ENCODE assay signal across 1 cellular context in the genomic region with DNA sequence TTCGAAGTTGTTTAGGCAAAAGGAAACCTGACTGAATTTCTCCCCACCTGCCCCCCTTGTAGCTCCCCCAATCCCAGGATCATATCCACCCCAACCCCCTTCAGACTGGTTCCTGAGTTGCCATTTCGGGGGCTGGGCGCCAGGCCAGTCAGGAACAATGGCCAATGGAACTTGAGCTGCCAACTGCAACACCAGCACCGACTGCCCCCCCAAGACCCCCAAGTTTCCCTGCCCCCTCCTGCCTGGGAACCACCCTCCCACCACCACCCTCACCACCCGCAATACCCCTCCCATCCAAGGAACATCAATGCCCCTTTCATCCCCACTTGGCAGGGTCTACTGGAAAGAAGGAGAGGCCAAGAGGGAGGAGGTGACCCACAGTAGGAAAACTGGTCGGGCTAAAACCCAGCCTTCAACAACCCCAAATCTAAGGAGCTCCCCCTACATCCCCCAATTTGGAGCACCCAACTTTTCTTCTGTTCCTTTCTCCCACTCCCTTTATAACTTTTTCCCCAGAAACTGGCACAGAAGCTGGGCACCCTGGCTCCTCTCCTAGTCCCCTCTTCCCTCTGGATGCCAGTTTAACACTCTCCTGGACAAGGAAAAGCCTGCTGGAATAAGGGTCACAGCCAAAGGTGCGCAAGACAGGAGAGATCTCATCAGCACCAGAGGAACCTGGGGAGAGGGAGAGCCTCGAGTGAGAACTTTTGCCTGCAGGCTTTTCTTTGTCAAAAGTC.
TF ChIP-seq lines count a peak whose summit lies in the region.

No MANE protein-coding gene starts in this region.

TF ChIP-seq in GM23338, 12 proteins besides CTCF, POLR2A, EP300 and RAD21 (continued from another document):
- TF ChIP-seq ZNF462 (CRISPR knock-in tag; IDR thresholded peaks at IDR 0.05) = no peak
- TF ChIP-seq ZNF114 (CRISPR knock-in tag; IDR thresholded peaks at IDR 0.05) = no peak
- no peak for TF ChIP-seq STAT1 (IDR thresholded peaks at IDR 0.05; ENCODE audit: unreplicated experiment)
- TF ChIP-seq EZH2 (IDR thresholded peaks at IDR 0.05; ENCODE audit: low read depth, unreplicated experiment) = no peak
- no peak for TF ChIP-seq CREB1 (CRISPR knock-in tag; IDR thresholded peaks at IDR 0.05; ENCODE audit: low read depth)
- TF ChIP-seq REST (IDR thresholded peaks at IDR 0.05; ENCODE audit: unreplicated experiment) = no peak
- no peak for TF ChIP-seq POLR2AphosphoS5 (IDR thresholded peaks at IDR 0.05; ENCODE audit: low read depth)
- TF ChIP-seq EZH2phosphoT487 (IDR thresholded peaks at IDR 0.05; ENCODE audit: unreplicated experiment) = no peak
- TF ChIP-seq ZNF331 (CRISPR knock-in tag; IDR thresholded peaks at IDR 0.05; ENCODE audit: low read depth) = no peak
- TF ChIP-seq NANOG (IDR thresholded peaks at IDR 0.05; ENCODE audit: borderline replicate concordance) = no peak
